8 cellular contexts compared by ENCODE assay signal in the genomic region with DNA sequence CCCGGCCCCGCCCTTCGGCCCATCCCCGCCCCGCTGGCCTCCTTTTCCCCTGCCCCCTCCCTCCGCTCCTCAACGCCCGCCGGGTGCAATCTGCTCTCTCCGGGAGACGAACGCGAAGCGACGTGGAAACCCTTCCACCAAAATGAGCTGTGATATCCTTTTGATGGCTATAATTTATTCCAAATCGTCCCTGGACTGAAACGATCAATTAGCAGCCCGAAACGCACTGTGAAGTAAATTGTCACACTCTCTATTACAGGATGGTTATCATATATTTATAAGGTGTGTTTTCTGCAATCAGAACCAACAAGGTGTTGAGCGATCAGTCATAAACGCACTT.
DNase-seq lines count a peak whose midpoint lies in the region; ATAC-seq and TF ChIP-seq lines count a peak whose summit lies in the region.

No MANE protein-coding gene starts in this region.

- H3K27me3 ChIP-seq in suprapubic skin = peaks cover 10% of the 10 kb centered on the region

- H3K9me3 Mint-ChIP-seq in activated CD4-positive, alpha-beta T cell treated with anti-CD3 and anti-CD28 coated beads, Interleukin-2, amount 10 ng/mL, durations not matched to agents 24 days and 14 days = no peaks in the 10 kb centered on the region
- H3K9me3 Mint-ChIP-seq in activated CD4-positive, alpha-beta memory T cell treated with anti-CD3 and anti-CD28 coated beads, Interleukin-2, amount 10 ng/mL, durations not matched to agents 7 days and 5 days = no peaks in the 10 kb centered on the region
- H3K9me3 Mint-ChIP-seq in immature natural killer cell = no peaks in the 10 kb centered on the region

- TF ChIP-seq POLR2A in suprapubic skin (IDR thresholded peaks at IDR 0.05) (no peak), GM18505 (IDR thresholded peaks at IDR 0.05; ENCODE audit: borderline replicate concordance, extremely low read depth, insufficient read depth, insufficient read length) (no peak)

- H3K4me1 ChIP-seq in suprapubic skin = peaks cover 20% of the 10 kb centered on the region

- POLR2A ChIA-PET in activated CD4-positive, alpha-beta memory T cell treated with anti-CD3 and anti-CD28 coated beads, Interleukin-2, amount 10 ng/mL, durations not matched to agents 7 days and 5 days (lab: Charles Lee) = interaction anchor here (0.9 kb wide), 1 partner anchor 170 kb away, joined by 3 read pairs; no protein-coding TSS in a partner anchor

- H3K9me3 ChIP-seq in suprapubic skin = no peaks in the 10 kb centered on the region

- no peak overlapping the region for H3K27ac Mint-ChIP-seq in activated CD4-positive, alpha-beta T cell treated with anti-CD3 and anti-CD28 coated beads, Interleukin-2, amount 10 ng/mL, durations not matched to agents 24 days and 14 days
- no peak overlapping the region for H3K27ac Mint-ChIP-seq in activated CD4-positive, alpha-beta memory T cell treated with anti-CD3 and anti-CD28 coated beads, Interleukin-2, amount 10 ng/mL, durations not matched to agents 7 days and 5 days
- H3K27ac Mint-ChIP-seq in immature natural killer cell = no peak overlapping the region

- TF ChIP-seq CTCF in suprapubic skin (IDR thresholded peaks at IDR 0.05) = no peak

- no peaks in the 10 kb centered on the region for H3K36me3 Mint-ChIP-seq in activated CD4-positive, alpha-beta T cell treated with anti-CD3 and anti-CD28 coated beads, Interleukin-2, amount 10 ng/mL, durations not matched to agents 24 days and 14 days (ENCODE audit: low read depth)
- peaks cover 4% of the 10 kb centered on the region for H3K36me3 Mint-ChIP-seq in activated CD4-positive, alpha-beta memory T cell treated with anti-CD3 and anti-CD28 coated beads, Interleukin-2, amount 10 ng/mL, durations not matched to agents 7 days and 5 days (ENCODE audit: low read depth)
- H3K36me3 Mint-ChIP-seq in immature natural killer cell = no peaks in the 10 kb centered on the region

- intact Hi-C loops in activated CD4-positive, alpha-beta T cell treated with anti-CD3 and anti-CD28 coated beads, Interleukin-2, amount 10 ng/mL, durations not matched to agents 24 days and 14 days (cut with micrococcal nuclease) = loop anchor here (1.0 kb wide), 1 partner anchor 171 kb away; a partner anchor contains a TSS

- DNase-seq in activated CD4-positive, alpha-beta T cell treated with anti-CD3 and anti-CD28 coated beads, Interleukin-2, amount 10 ng/mL, durations not matched to agents 24 days and 14 days = no peak
- no peak for DNase-seq in activated CD4-positive, alpha-beta T cell treated with anti-CD3 and anti-CD28 coated beads, Interleukin-2, amount 50 U/mL, for 1 hour
- DNase-seq in activated CD4-positive, alpha-beta memory T cell treated with anti-CD3 and anti-CD28 coated beads, Interleukin-2, amount 10 ng/mL, durations not matched to agents 7 days and 5 days = no peak
- DNase-seq in immature natural killer cell = no peak
- no peak for DNase-seq in suprapubic skin (ENCODE audit: low spot score in 2 of 2)
- DNase-seq in AG08395 (ENCODE audit: low spot score) = no peak

- no peak overlapping the region for H3K27ac ChIP-seq in suprapubic skin

- TF ChIP-seq EP300 in suprapubic skin (IDR thresholded peaks at IDR 0.05) = no peak

- CTCF ChIA-PET in activated CD4-positive, alpha-beta memory T cell treated with anti-CD3 and anti-CD28 coated beads, Interleukin-2, amount 10 ng/mL, durations not matched to agents 7 days and 5 days (lab: Charles Lee) = interaction anchor here (1.0 to 1.7 kb wide), 2 partner anchors 120 to 169 kb away, joined by 3 to 5 read pairs; no protein-coding TSS in a partner anchor

- H3K36me3 ChIP-seq in suprapubic skin = no peaks in the 10 kb centered on the region

- ATAC-seq in HG02973 (IDR thresholded peaks at IDR 0.05; ENCODE audit: unreplicated experiment) (no peak), GM18505 (IDR thresholded peaks at IDR 0.05; ENCODE audit: unreplicated experiment) (no peak)

- peak overlapping the region; percentile 76 for H3K4me3 Mint-ChIP-seq in activated CD4-positive, alpha-beta T cell treated with anti-CD3 and anti-CD28 coated beads, Interleukin-2, amount 10 ng/mL, durations not matched to agents 24 days and 14 days
- H3K4me3 Mint-ChIP-seq in activated CD4-positive, alpha-beta memory T cell treated with anti-CD3 and anti-CD28 coated beads, Interleukin-2, amount 10 ng/mL, durations not matched to agents 7 days and 5 days = peak overlapping the region; percentile 68
- peak overlapping the region; percentile 73 to 87 (median 81) for H3K4me3 Mint-ChIP-seq in immature natural killer cell

- H3K27me3 Mint-ChIP-seq in activated CD4-positive, alpha-beta T cell treated with anti-CD3 and anti-CD28 coated beads, Interleukin-2, amount 10 ng/mL, durations not matched to agents 24 days and 14 days = peaks cover 64% of the 10 kb centered on the region
- peaks cover 45% of the 10 kb centered on the region for H3K27me3 Mint-ChIP-seq in activated CD4-positive, alpha-beta memory T cell treated with anti-CD3 and anti-CD28 coated beads, Interleukin-2, amount 10 ng/mL, durations not matched to agents 7 days and 5 days
- peaks cover 12 to 17% (median 15%) of the 10 kb centered on the region in 3 donors for H3K27me3 Mint-ChIP-seq in immature natural killer cell (ENCODE audit: low read depth in 3 of 3)

- 1% methylated on average over 9 of the region's 21 CpGs for WGBS in suprapubic skin

- H3K4me1 Mint-ChIP-seq in activated CD4-positive, alpha-beta T cell treated with anti-CD3 and anti-CD28 coated beads, Interleukin-2, amount 10 ng/mL, durations not matched to agents 24 days and 14 days = peaks cover 12% of the 10 kb centered on the region
- peaks cover 12% of the 10 kb centered on the region for H3K4me1 Mint-ChIP-seq in activated CD4-positive, alpha-beta memory T cell treated with anti-CD3 and anti-CD28 coated beads, Interleukin-2, amount 10 ng/mL, durations not matched to agents 7 days and 5 days
- H3K4me1 Mint-ChIP-seq in immature natural killer cell = peaks cover 9 to 13% of the 10 kb centered on the region in 2 donors

- H3K4me3 ChIP-seq in suprapubic skin = peak overlapping the region; percentile 80
